Comparison of ENCODE assay signal across 23 cellular contexts in the genomic region with DNA sequence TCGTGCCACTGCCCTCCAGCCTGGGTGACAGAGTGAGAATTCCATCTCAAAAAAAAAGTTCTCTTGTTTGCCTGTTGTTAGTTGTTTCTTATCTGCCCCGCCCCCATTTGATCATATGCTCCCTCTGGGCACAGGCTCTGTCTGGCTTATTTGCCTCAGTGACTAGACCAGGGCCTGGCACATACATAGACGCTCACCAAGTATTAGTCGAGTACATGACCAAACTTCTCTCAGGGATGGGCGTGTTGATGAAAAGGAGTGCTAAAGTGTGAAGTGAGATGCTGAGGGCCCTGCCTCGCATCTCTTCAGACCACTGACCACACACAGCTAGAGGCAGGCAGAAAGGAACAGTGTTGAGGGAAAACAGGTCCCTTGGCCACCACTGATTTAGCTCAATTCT. TPM values are rescaled to one million over a fixed set of nuclear protein-coding genes. Genes with fewer than 3 reads are reported as not detected.
DNase-seq lines count a peak whose midpoint lies in the region; ATAC-seq, FAIRE-seq and TF ChIP-seq lines count a peak whose summit lies in the region.
"Had no signal": no experiment of that assay in that cellular context is flagged by ENCODE, and none has a peak within 500 bp of the region (broad histone marks: within the 10 kb centered on the region; RNA-seq: fewer than 3 reads in every experiment).

No MANE protein-coding gene starts in this region.

- H3K9ac ChIP-seq in astrocyte (ENCODE audit: low read length): no peak overlapping the region

- intact Hi-C loops in cardiac septum (cut with DNase I): loop anchor here (10.0 kb wide), 1 partner anchor 117 kb away; a partner anchor contains a TSS
- intact Hi-C loops in Right ventricle myocardium inferior (cut with DNase I): no loop called here
- intact Hi-C loops in head of caudate nucleus (cut with DNase I): no loop called here

- no peak overlapping the region for H3K27ac Mint-ChIP-seq in astrocyte (ENCODE audit: unreplicated experiment)
- H3K27ac Mint-ChIP-seq: activated T-cell treated with anti-CD3 and anti-CD28 coated beads, Interleukin-2, amount 50 U/mL, for 24 hours; memory B cell had no signal

- H3K79me2 ChIP-seq in astrocyte (ENCODE audit: insufficient read depth, low read length): peaks cover 17% of the 10 kb centered on the region

- H3K4me1 ChIP-seq in astrocyte (ENCODE audit: insufficient read depth, low read length): peaks cover 17% of the 10 kb centered on the region
- H3K4me1 ChIP-seq: prostate gland had no signal

- peak overlapping the region; percentile 43 for H3K4me3 Mint-ChIP-seq in astrocyte (ENCODE audit: unreplicated experiment)
- H3K4me3 Mint-ChIP-seq: activated T-cell treated with anti-CD3 and anti-CD28 coated beads, Interleukin-2, amount 50 U/mL, for 24 hours; memory B cell had no signal

- no peak overlapping the region for H2AFZ ChIP-seq in astrocyte (ENCODE audit: low read depth, low read length)

- peaks cover 4% of the 10 kb centered on the region for H3K36me3 Mint-ChIP-seq in astrocyte (ENCODE audit: low read depth, unreplicated experiment)
- H3K36me3 Mint-ChIP-seq: memory B cell had no signal

- TF ChIP-seq CTCF in astrocyte (IDR thresholded peaks at IDR 0.05; ENCODE audit: insufficient read depth, low read depth, low read length): no peak

- no peak for FAIRE-seq in astrocyte (lab: Jason Lieb, UNC)

- H3K9me3 Mint-ChIP-seq in astrocyte (ENCODE audit: unreplicated experiment): no peaks in the 10 kb centered on the region
- H3K9me3 Mint-ChIP-seq: activated T-cell treated with anti-CD3 and anti-CD28 coated beads, Interleukin-2, amount 50 U/mL, for 24 hours; memory B cell had no signal

- peaks cover 5% of the 10 kb centered on the region for H3K4me1 Mint-ChIP-seq in astrocyte (ENCODE audit: low read depth, unreplicated experiment)

- peaks cover 10% of the 10 kb centered on the region for H4K20me1 ChIP-seq in astrocyte (ENCODE audit: insufficient read depth, low read length)

- H3K27me3 Mint-ChIP-seq in astrocyte (ENCODE audit: low read depth, unreplicated experiment): no peaks in the 10 kb centered on the region
- H3K27me3 Mint-ChIP-seq: activated T-cell treated with anti-CD3 and anti-CD28 coated beads, Interleukin-2, amount 50 U/mL, for 24 hours; memory B cell had no signal

- H3K9me3 ChIP-seq in astrocyte (ENCODE audit: insufficient read depth, low read depth, low read length): no peaks in the 10 kb centered on the region
- H3K9me3 ChIP-seq: MG63, prostate gland, SJCRH30 had no signal

- H3K4me3 ChIP-seq in astrocyte (ENCODE audit: insufficient read depth, low read depth, low read length): no peak overlapping the region
- H3K4me3 ChIP-seq: MG63, prostate gland, SJCRH30 had no signal

- H3K27me3 ChIP-seq in astrocyte (ENCODE audit: insufficient read depth, low read length): no peaks in the 10 kb centered on the region
- H3K27me3 ChIP-seq: MG63, SJCRH30 had no signal

- DNase-seq in cardiac septum (ENCODE audit: low spot score): peak; percentile 19
- no peak for DNase-seq in Right ventricle myocardium inferior (ENCODE audit: missing footprints)
- DNase-seq in astrocyte (ENCODE audit: low read depth): no peak
- DNase-seq in mesenteric fat pad (ENCODE audit: low spot score): peak; percentile 12
- DNase-seq in head of caudate nucleus: no peak
- no peak for DNase-seq in activated T-cell treated with anti-CD3 and anti-CD28 coated beads for 4 hours
- DNase-seq in dedifferentiated amniotic fluid mesenchymal stem cell (ENCODE audit: extremely low spot score): no peak
- DNase-seq: activated CD4-positive, alpha-beta T cell treated with anti-CD3 and anti-CD28 coated beads, Interleukin-2, amount 50 U/mL, for 4 hours; activated naive CD4-positive, alpha-beta T cell treated with anti-CD3 and anti-CD28 coated beads, Interleukin-2, amount 50 U/mL, for 16 hours; activated T-cell treated with anti-CD3 and anti-CD28 coated beads, Interleukin-2, amount 50 U/mL, for 24 hours; aorta; effector CD8-positive, alpha-beta T cell; GF-D8; MG63; naive thymus-derived CD4-positive, alpha-beta T cell; NCI-H1417; NCI-H2107; NCI-H510A; SJCRH30; substantia nigra had no signal

- no peaks in the 10 kb centered on the region for H3K36me3 ChIP-seq in astrocyte (ENCODE audit: insufficient read depth, low read length)
- H3K36me3 ChIP-seq: prostate gland, SJCRH30 had no signal

- H3K27ac ChIP-seq in astrocyte (ENCODE audit: low read depth, low read length): no peak overlapping the region
- H3K27ac ChIP-seq: C4-2B, prostate gland, SJCRH30 had no signal

- no peak for ATAC-seq in Right ventricle myocardium inferior
- ATAC-seq: naive thymus-derived CD4-positive, alpha-beta T cell had no signal

- H3K4me2 ChIP-seq in astrocyte (ENCODE audit: low read length): no peak overlapping the region

RNA-seq across cellular contexts. Expression of a gene that starts 3.3 kb away (rescaled TPM):
- total RNA-seq in cardiac septum (42.6 TPM), Right ventricle myocardium inferior (31.4 TPM), astrocyte (51.2 and 53.4 TPM in 2 replicates), mesenteric fat pad (68.8 TPM)

Comparison
In these comparisons a context has a peak if more than half of its experiments do, and no peak if none do; other contexts are left out.
1. DNase-seq: peak in cardiac septum (single experiment) and mesenteric fat pad (single experiment); none in Right ventricle myocardium inferior (single experiment), astrocyte (single experiment), head of caudate nucleus (0 of 42), activated T-cell treated with anti-CD3 and anti-CD28 coated beads for 4 hours (single experiment) and dedifferentiated amniotic fluid mesenchymal stem cell (single experiment).